Comparison of ENCODE assay signal across 8 cellular contexts in genomic region chr12:118372541-118373495, GRCh38. TPM values are rescaled to one million over a fixed set of nuclear protein-coding genes. Genes with fewer than 3 reads are reported as not detected.
DNase-seq lines count a peak whose midpoint lies in the region; ATAC-seq and TF ChIP-seq lines count a peak whose summit lies in the region.

TSS of gene TAOK3 (minus strand) at chr12:118372907. CDS start at chr12:118255567, 117,340 bp downstream.

- peak within 1 kb of the TSS; percentile 84 for H3K27ac Mint-ChIP-seq in activated naive CD4-positive, alpha-beta T cell treated with anti-CD3 and anti-CD28 coated beads, Interleukin-2, amount 50 U/mL, for 24 hours

- ATAC-seq in HG02588 (IDR thresholded peaks at IDR 0.05; ENCODE audit: unreplicated experiment): peak; percentile 76
- peak; percentile 91 for ATAC-seq in SK-N-SH treated with all-trans-retinoic acid at 6 μM for 48 hours

- no peaks in the 10 kb centered on the region for H3K9me3 Mint-ChIP-seq in activated naive CD4-positive, alpha-beta T cell treated with anti-CD3 and anti-CD28 coated beads, Interleukin-2, amount 50 U/mL, for 24 hours

- H3K36me3 Mint-ChIP-seq in activated naive CD4-positive, alpha-beta T cell treated with anti-CD3 and anti-CD28 coated beads, Interleukin-2, amount 50 U/mL, for 24 hours: no peaks in the 10 kb centered on the region

- H3K4me3 ChIP-seq in GM06990 (replicated peaks; ENCODE audit: low read depth, low read length): peak within 1 kb of the TSS; percentile 92

- H3K27me3 Mint-ChIP-seq in activated naive CD4-positive, alpha-beta T cell treated with anti-CD3 and anti-CD28 coated beads, Interleukin-2, amount 50 U/mL, for 24 hours: no peaks in the 10 kb centered on the region

- peak within 1 kb of the TSS; percentile 87 for H3K27ac ChIP-seq in temporal lobe (ENCODE audit: low read depth, low read length)

- H3K36me3 ChIP-seq in GM06990 (ENCODE audit: control insufficient read depth, insufficient read depth, low read length): no peaks in the 10 kb centered on the region

- DNase-seq in GM06990 (ENCODE audit: extremely low read depth, insufficient read length): peak; percentile 95
- DNase-seq in NCI-H1092 (lab: John Stamatoyannopoulos, UW): peak; percentile 93
- DNase-seq in globus pallidus (ENCODE audit: low spot score): peak; percentile 99
- DNase-seq in occipital lobe (lab: John Stamatoyannopoulos, UW): peak; percentile 99

- peak within 1 kb of the TSS; percentile 92 for H3K4me3 Mint-ChIP-seq in activated naive CD4-positive, alpha-beta T cell treated with anti-CD3 and anti-CD28 coated beads, Interleukin-2, amount 50 U/mL, for 24 hours

- peaks cover 53% of the 10 kb centered on the region for H3K4me1 Mint-ChIP-seq in activated naive CD4-positive, alpha-beta T cell treated with anti-CD3 and anti-CD28 coated beads, Interleukin-2, amount 50 U/mL, for 24 hours

- H3K27me3 ChIP-seq in GM06990 (replicated peaks; ENCODE audit: control insufficient read depth, insufficient read depth, low read length): no peaks in the 10 kb centered on the region

- no peak for TF ChIP-seq CTCF in GM06990 (IDR thresholded peaks at IDR 0.05; ENCODE audit: insufficient read depth, low read length, poor library complexity, severe bottlenecking)

TF ChIP-seq in SK-N-SH treated with all-trans-retinoic acid at 6 μM for 48 hours, 23 proteins besides CTCF, POLR2A, EP300 and RAD21:
- TF ChIP-seq ZNF70 (CRISPR knock-in tag; IDR thresholded peaks at IDR 0.05): no peak
- TF ChIP-seq OSR1 (CRISPR knock-in tag; IDR thresholded peaks at IDR 0.05): no peak
- TF ChIP-seq TOX (CRISPR knock-in tag; IDR thresholded peaks at IDR 0.05; ENCODE audit: borderline replicate concordance): no peak
- no peak for TF ChIP-seq POU6F1 (CRISPR knock-in tag; IDR thresholded peaks at IDR 0.05; ENCODE audit: borderline replicate concordance, low read depth)
- TF ChIP-seq GLIS3 (CRISPR knock-in tag; IDR thresholded peaks at IDR 0.05): no peak
TF ChIP-seq in SK-N-SH treated with all-trans-retinoic acid at 6 μM for 48 hours: peak in this region for 0.

RNA-seq across cellular contexts. Expression of gene TAOK3, which starts in this region (rescaled TPM):
- total RNA-seq in occipital lobe (52.9 TPM), temporal lobe (42.0 TPM)

Comparison
In these comparisons a context has a peak if more than half of its experiments do, and no peak if none do; other contexts are left out.
1. Peak in every context shown above with its lines: DNase-seq, ATAC-seq, H3K4me3 ChIP-seq and H3K27ac ChIP-seq.